Comparison of ENCODE assay signal across 1 cellular context in the genomic region with DNA sequence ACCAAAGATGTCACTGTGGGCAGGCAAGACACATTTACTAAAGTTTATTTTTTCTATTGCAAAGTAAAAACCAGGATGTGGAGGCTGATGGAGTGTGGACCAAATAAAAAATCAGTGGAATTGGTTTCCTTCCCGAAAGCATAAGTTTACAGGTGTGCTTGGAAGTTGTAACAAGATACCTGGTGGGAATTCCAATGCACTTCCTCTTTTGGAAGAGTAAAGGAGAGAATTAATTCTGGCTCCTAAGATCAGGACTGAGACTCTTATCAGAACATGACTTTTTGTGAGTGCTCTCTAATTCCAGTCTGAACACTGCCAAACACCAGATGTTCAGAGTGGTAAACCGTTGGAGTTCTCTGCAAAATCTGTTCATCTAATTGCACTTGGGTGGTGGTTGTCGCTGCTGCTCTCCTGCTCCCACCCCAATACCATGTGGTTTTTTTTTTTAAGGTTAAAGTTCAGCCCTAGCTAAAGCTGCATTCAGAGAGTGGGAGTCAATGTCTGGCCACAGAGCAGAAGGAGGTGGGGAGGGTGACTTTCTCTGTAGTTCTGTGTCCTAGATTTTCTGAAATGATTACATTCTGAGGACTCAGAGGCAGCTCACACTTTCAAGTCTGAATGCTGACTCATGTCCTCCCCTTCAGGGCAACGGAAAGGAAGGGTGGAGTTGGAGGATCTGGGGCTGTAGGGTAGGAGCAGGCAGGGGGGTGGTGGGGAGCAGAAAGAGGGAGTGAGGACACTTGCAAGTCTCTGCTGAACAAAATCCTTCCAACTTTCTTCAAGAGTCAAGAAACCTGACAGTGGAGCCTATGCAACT.
TF ChIP-seq lines count a peak whose summit lies in the region.

No MANE protein-coding gene starts in this region.

TF ChIP-seq in K562, 482 proteins besides CTCF, POLR2A, EP300 and RAD21 (continued from another document and continues in another):
- TF ChIP-seq, protein P1, sequence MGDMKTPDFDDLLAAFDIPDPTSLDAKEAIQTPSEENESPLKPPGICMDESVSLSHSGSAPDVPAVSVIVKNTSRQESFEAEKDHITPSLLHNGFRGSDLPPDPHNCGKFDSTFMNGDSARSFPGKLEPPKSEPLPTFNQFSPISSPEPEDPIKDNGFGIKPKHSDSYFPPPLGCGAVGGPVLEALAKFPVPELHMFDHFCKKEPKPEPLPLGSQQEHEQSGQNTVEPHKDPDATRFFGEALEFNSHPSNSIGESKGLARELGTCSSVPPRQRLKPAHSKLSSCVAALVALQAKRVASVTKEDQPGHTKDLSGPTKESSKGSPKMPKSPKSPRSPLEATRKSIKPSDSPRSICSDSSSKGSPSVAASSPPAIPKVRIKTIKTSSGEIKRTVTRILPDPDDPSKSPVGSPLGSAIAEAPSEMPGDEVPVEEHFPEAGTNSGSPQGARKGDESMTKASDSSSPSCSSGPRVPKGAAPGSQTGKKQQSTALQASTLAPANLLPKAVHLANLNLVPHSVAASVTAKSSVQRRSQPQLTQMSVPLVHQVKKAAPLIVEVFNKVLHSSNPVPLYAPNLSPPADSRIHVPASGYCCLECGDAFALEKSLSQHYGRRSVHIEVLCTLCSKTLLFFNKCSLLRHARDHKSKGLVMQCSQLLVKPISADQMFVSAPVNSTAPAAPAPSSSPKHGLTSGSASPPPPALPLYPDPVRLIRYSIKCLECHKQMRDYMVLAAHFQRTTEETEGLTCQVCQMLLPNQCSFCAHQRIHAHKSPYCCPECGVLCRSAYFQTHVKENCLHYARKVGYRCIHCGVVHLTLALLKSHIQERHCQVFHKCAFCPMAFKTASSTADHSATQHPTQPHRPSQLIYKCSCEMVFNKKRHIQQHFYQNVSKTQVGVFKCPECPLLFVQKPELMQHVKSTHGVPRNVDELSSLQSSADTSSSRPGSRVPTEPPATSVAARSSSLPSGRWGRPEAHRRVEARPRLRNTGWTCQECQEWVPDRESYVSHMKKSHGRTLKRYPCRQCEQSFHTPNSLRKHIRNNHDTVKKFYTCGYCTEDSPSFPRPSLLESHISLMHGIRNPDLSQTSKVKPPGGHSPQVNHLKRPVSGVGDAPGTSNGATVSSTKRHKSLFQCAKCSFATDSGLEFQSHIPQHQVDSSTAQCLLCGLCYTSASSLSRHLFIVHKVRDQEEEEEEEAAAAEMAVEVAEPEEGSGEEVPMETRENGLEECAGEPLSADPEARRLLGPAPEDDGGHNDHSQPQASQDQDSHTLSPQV (IDR thresholded peaks at IDR 0.05): peak; percentile 53; the same call in 1 of the 2 replicates
- no peak for TF ChIP-seq POLR2H (tag; IDR thresholded peaks at IDR 0.05; ENCODE audit: low read depth)
- TF ChIP-seq, protein P2, sequence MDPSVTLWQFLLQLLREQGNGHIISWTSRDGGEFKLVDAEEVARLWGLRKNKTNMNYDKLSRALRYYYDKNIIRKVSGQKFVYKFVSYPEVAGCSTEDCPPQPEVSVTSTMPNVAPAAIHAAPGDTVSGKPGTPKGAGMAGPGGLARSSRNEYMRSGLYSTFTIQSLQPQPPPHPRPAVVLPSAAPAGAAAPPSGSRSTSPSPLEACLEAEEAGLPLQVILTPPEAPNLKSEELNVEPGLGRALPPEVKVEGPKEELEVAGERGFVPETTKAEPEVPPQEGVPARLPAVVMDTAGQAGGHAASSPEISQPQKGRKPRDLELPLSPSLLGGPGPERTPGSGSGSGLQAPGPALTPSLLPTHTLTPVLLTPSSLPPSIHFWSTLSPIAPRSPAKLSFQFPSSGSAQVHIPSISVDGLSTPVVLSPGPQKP (CRISPR knock-in tag; IDR thresholded peaks at IDR 0.05): no peak
- no peak for TF ChIP-seq OTX1 (CRISPR knock-in tag; IDR thresholded peaks at IDR 0.05)
- TF ChIP-seq, protein P3, sequence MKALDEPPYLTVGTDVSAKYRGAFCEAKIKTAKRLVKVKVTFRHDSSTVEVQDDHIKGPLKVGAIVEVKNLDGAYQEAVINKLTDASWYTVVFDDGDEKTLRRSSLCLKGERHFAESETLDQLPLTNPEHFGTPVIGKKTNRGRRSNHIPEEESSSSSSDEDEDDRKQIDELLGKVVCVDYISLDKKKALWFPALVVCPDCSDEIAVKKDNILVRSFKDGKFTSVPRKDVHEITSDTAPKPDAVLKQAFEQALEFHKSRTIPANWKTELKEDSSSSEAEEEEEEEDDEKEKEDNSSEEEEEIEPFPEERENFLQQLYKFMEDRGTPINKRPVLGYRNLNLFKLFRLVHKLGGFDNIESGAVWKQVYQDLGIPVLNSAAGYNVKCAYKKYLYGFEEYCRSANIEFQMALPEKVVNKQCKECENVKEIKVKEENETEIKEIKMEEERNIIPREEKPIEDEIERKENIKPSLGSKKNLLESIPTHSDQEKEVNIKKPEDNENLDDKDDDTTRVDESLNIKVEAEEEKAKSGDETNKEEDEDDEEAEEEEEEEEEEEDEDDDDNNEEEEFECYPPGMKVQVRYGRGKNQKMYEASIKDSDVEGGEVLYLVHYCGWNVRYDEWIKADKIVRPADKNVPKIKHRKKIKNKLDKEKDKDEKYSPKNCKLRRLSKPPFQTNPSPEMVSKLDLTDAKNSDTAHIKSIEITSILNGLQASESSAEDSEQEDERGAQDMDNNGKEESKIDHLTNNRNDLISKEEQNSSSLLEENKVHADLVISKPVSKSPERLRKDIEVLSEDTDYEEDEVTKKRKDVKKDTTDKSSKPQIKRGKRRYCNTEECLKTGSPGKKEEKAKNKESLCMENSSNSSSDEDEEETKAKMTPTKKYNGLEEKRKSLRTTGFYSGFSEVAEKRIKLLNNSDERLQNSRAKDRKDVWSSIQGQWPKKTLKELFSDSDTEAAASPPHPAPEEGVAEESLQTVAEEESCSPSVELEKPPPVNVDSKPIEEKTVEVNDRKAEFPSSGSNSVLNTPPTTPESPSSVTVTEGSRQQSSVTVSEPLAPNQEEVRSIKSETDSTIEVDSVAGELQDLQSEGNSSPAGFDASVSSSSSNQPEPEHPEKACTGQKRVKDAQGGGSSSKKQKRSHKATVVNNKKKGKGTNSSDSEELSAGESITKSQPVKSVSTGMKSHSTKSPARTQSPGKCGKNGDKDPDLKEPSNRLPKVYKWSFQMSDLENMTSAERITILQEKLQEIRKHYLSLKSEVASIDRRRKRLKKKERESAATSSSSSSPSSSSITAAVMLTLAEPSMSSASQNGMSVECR (CRISPR knock-in tag; IDR thresholded peaks at IDR 0.05): no peak
- peak; percentile 90 for TF ChIP-seq SMARCA4 (IDR thresholded peaks at IDR 0.05)
- TF ChIP-seq DDX20 (tag; IDR thresholded peaks at IDR 0.05; ENCODE audit: low read depth): no peak
- TF ChIP-seq RBM34 (IDR thresholded peaks at IDR 0.05; ENCODE audit: borderline replicate concordance, insufficient read depth, low read length): no peak
- 0 out of 2 replicates have a peak, but pooled peaks have one; percentile 73 for TF ChIP-seq NFRKB (IDR thresholded peaks at IDR 0.05; ENCODE audit: low read depth)
- no peak for TF ChIP-seq POLR2AphosphoS2 (IDR thresholded peaks at IDR 0.05; ENCODE audit: low read length)
- no peak for TF ChIP-seq ZNF444 (CRISPR knock-in tag; IDR thresholded peaks at IDR 0.05)
- TF ChIP-seq MTF1 (CRISPR knock-in tag; IDR thresholded peaks at IDR 0.05; ENCODE audit: borderline replicate concordance): no peak
- TF ChIP-seq ZNF134 (CRISPR knock-in tag; conservative IDR thresholded peaks at IDR 0.05): no peak
- 0 out of 2 replicates have a peak, but pooled peaks have one; percentile 32 for TF ChIP-seq ADNP (tag; IDR thresholded peaks at IDR 0.05)
- no peak for TF ChIP-seq EZH2 (IDR thresholded peaks at IDR 0.05; ENCODE audit: borderline replicate concordance, low read depth, low read length)
- no peak for TF ChIP-seq SRSF3 (IDR thresholded peaks at IDR 0.05; ENCODE audit: insufficient read depth, low read length)
- no peak for TF ChIP-seq SNIP1 (IDR thresholded peaks at IDR 0.05; ENCODE audit: low read depth)
- TF ChIP-seq JUN (IDR thresholded peaks at IDR 0.05; ENCODE audit: borderline replicate concordance, low read depth, low read length): peak; percentile 73
- TF ChIP-seq JUN (CRISPR knock-in tag; IDR thresholded peaks at IDR 0.05; ENCODE audit: borderline replicate concordance): no peak
- TF ChIP-seq, protein P4, sequence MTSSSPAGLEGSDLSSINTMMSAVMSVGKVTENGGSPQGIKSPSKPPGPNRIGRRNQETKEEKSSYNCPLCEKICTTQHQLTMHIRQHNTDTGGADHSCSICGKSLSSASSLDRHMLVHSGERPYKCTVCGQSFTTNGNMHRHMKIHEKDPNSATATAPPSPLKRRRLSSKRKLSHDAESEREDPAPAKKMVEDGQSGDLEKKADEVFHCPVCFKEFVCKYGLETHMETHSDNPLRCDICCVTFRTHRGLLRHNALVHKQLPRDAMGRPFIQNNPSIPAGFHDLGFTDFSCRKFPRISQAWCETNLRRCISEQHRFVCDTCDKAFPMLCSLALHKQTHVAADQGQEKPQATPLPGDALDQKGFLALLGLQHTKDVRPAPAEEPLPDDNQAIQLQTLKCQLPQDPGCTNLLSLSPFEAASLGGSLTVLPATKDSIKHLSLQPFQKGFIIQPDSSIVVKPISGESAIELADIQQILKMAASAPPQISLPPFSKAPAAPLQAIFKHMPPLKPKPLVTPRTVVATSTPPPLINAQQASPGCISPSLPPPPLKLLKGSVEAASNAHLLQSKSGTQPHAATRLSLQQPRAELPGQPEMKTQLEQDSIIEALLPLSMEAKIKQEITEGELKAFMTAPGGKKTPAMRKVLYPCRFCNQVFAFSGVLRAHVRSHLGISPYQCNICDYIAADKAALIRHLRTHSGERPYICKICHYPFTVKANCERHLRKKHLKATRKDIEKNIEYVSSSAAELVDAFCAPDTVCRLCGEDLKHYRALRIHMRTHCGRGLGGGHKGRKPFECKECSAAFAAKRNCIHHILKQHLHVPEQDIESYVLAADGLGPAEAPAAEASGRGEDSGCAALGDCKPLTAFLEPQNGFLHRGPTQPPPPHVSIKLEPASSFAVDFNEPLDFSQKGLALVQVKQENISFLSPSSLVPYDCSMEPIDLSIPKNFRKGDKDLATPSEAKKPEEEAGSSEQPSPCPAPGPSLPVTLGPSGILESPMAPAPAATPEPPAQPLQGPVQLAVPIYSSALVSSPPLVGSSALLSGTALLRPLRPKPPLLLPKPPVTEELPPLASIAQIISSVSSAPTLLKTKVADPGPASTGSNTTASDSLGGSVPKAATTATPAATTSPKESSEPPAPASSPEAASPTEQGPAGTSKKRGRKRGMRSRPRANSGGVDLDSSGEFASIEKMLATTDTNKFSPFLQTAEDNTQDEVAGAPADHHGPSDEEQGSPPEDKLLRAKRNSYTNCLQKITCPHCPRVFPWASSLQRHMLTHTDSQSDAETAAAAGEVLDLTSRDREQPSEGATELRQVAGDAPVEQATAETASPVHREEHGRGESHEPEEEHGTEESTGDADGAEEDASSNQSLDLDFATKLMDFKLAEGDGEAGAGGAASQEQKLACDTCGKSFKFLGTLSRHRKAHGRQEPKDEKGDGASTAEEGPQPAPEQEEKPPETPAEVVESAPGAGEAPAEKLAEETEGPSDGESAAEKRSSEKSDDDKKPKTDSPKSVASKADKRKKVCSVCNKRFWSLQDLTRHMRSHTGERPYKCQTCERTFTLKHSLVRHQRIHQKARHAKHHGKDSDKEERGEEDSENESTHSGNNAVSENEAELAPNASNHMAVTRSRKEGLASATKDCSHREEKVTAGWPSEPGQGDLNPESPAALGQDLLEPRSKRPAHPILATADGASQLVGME (CRISPR knock-in tag; IDR thresholded peaks at IDR 0.05): no peak
- 0 out of 2 replicates have a peak, but pooled peaks have one; percentile 31 for TF ChIP-seq GABPB1 (CRISPR knock-in tag; IDR thresholded peaks at IDR 0.05)
- TF ChIP-seq, protein P5, sequence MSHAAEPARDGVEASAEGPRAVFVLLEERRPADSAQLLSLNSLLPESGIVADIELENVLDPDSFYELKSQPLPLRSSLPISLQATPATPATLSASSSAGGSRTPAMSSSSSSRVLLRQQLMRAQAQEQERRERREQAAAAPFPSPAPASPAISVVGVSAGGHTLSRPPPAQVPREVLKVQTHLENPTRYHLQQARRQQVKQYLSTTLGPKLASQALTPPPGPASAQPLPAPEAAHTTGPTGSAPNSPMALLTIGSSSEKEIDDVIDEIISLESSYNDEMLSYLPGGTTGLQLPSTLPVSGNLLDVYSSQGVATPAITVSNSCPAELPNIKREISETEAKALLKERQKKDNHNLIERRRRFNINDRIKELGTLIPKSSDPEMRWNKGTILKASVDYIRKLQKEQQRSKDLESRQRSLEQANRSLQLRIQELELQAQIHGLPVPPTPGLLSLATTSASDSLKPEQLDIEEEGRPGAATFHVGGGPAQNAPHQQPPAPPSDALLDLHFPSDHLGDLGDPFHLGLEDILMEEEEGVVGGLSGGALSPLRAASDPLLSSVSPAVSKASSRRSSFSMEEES (CRISPR knock-in tag; IDR thresholded peaks at IDR 0.05): no peak
- no peak for TF ChIP-seq FUS (optimal IDR thresholded peaks at IDR 0.05; ENCODE audit: low read depth, low read length)
- TF ChIP-seq ESRRB (CRISPR knock-in tag; IDR thresholded peaks at IDR 0.05; ENCODE audit: borderline replicate concordance): no peak
- TF ChIP-seq EHMT2 (IDR thresholded peaks at IDR 0.05): peak; percentile 74
- TF ChIP-seq ZNF324 (CRISPR knock-in tag; IDR thresholded peaks at IDR 0.05): no peak
- TF ChIP-seq DPF2 (IDR thresholded peaks at IDR 0.05): peak; percentile 94
- TF ChIP-seq XRCC3 (IDR thresholded peaks at IDR 0.05): no peak
- no peak for TF ChIP-seq JUNB (CRISPR knock-in tag; conservative IDR thresholded peaks at IDR 0.05)
- no peak for TF ChIP-seq HCFC1 (IDR thresholded peaks at IDR 0.05; ENCODE audit: low read depth, low read length)
- no peak for TF ChIP-seq SMARCB1 (IDR thresholded peaks at IDR 0.05; ENCODE audit: insufficient read length, low read depth)
- TF ChIP-seq, protein P6, sequence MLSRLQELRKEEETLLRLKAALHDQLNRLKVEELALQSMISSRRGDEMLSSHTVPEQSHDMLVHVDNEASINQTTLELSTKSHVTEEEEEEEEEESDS (CRISPR knock-in tag; IDR thresholded peaks at IDR 0.05): no peak
- no peak for TF ChIP-seq KDM5B (IDR thresholded peaks at IDR 0.05; ENCODE audit: insufficient replicate concordance, low read depth, low read length)
- TF ChIP-seq ZNF140 (CRISPR knock-in tag; IDR thresholded peaks at IDR 0.05): no peak
- no peak for TF ChIP-seq GTF2F1 (IDR thresholded peaks at IDR 0.05; ENCODE audit: low read depth, low read length)
- TF ChIP-seq ZNF184 (CRISPR knock-in tag; IDR thresholded peaks at IDR 0.05): no peak
- TF ChIP-seq CHD1 (IDR thresholded peaks at IDR 0.05; ENCODE audit: low read length): no peak
- TF ChIP-seq MED1 (CRISPR knock-in tag; IDR thresholded peaks at IDR 0.05; ENCODE audit: borderline replicate concordance): no peak
- no peak; the same call in 1 of the 2 replicates for TF ChIP-seq TCF7 (IDR thresholded peaks at IDR 0.05; ENCODE audit: borderline replicate concordance)
- no peak for TF ChIP-seq PRMT5 (CRISPR knock-in tag; IDR thresholded peaks at IDR 0.05)
- peak; percentile 45 for TF ChIP-seq POLR2B (IDR thresholded peaks at IDR 0.05; ENCODE audit: low read depth, partially characterized antibody)
- TF ChIP-seq, protein P7, sequence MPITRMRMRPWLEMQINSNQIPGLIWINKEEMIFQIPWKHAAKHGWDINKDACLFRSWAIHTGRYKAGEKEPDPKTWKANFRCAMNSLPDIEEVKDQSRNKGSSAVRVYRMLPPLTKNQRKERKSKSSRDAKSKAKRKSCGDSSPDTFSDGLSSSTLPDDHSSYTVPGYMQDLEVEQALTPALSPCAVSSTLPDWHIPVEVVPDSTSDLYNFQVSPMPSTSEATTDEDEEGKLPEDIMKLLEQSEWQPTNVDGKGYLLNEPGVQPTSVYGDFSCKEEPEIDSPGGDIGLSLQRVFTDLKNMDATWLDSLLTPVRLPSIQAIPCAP (CRISPR knock-in tag; IDR thresholded peaks at IDR 0.05; ENCODE audit: borderline replicate concordance): no peak
- TF ChIP-seq SIX5 (IDR thresholded peaks at IDR 0.05; ENCODE audit: borderline replicate concordance in 1 of 2, insufficient read depth in 1 of 2, low read depth in 1 of 2, low read length in 2 of 2): no peak
- peak in 1 of 2 experiments; percentile 88; a peak in 2 of 4 replicates for TF ChIP-seq TBL1XR1 (IDR thresholded peaks at IDR 0.05; ENCODE audit: low read length in 2 of 2)
- peak; percentile 56 for TF ChIP-seq TCF3 (CRISPR knock-in tag; IDR thresholded peaks at IDR 0.05)
- peak; percentile 68 for TF ChIP-seq CC2D1A (IDR thresholded peaks at IDR 0.05)
- TF ChIP-seq ZNF212 (CRISPR knock-in tag; IDR thresholded peaks at IDR 0.05): no peak
